In the genomic region with DNA sequence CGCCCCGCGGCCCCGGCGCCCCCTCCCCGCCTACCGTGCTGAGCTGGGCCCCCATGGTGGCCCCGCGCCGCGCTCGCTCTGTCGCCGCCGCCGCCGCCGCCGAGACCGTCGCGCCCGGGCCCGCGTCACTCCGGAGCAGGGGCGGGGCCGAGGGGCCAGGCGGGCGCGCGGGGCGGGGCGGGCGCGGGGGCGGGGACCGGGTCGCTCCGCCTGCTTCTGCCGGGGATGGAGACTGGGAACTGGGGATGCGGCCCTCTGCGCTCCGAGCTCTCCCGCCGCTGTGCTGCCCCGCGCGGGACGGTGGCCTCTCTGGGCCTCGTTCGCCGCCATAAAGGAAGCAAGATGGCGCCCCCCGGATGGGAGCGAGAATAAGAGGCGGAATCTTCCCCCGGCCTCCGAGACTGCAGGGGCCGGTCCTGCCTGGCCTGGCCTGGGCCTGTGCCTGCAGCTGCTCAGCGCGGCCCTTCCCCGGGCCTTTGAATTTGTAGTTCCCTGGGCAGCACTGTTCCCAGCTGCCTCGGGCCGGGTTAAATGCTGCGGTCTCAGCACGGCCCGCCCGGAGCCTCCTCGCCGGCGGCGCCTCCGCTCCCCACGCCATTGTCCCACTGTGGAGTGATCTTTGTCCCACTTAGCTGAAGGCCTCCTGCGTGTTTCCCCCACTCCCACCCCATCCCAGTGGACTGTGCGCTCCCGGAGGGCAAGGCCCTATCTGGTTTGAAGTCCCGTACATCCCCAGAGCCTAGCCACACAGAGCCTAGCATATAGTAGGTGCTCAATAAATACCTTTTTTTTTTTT, we compare ENCODE assay signal across 1 cellular context.
TF ChIP-seq lines count a peak whose summit lies in the region.

A gene (minus strand): TSS at position 132 of the 796 bp plus-strand sequence. CDS start 77 bp downstream, at position 55.

TF ChIP-seq in GM12878, 131 proteins besides CTCF, POLR2A, EP300 and RAD21 (continued from another document and continues in another):
- TF ChIP-seq, protein P1, sequence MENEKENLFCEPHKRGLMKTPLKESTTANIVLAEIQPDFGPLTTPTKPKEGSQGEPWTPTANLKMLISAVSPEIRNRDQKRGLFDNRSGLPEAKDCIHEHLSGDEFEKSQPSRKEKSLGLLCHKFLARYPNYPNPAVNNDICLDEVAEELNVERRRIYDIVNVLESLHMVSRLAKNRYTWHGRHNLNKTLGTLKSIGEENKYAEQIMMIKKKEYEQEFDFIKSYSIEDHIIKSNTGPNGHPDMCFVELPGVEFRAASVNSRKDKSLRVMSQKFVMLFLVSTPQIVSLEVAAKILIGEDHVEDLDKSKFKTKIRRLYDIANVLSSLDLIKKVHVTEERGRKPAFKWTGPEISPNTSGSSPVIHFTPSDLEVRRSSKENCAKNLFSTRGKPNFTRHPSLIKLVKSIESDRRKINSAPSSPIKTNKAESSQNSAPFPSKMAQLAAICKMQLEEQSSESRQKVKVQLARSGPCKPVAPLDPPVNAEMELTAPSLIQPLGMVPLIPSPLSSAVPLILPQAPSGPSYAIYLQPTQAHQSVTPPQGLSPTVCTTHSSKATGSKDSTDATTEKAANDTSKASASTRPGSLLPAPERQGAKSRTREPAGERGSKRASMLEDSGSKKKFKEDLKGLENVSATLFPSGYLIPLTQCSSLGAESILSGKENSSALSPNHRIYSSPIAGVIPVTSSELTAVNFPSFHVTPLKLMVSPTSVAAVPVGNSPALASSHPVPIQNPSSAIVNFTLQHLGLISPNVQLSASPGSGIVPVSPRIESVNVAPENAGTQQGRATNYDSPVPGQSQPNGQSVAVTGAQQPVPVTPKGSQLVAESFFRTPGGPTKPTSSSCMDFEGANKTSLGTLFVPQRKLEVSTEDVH (IDR thresholded peaks at IDR 0.05; ENCODE audit: low read depth, partially characterized antibody), result no peak
- TF ChIP-seq SMC3 (IDR thresholded peaks at IDR 0.05; ENCODE audit: borderline replicate concordance, low read length) (no peak), ZNF207 (IDR thresholded peaks at IDR 0.05; ENCODE audit: borderline replicate concordance) (no peak), ESRRA (IDR thresholded peaks at IDR 0.05; ENCODE audit: low read length) (no peak), EED (IDR thresholded peaks at IDR 0.05; ENCODE audit: low read depth) (no peak), MTA3 (IDR thresholded peaks at IDR 0.05; ENCODE audit: borderline replicate concordance, low read length) (no peak), IKZF2 (IDR thresholded peaks at IDR 0.05) (peak in 1 of 2 experiments; percentile 47; a peak in 1 of 4 replicates), ZNF384 (IDR thresholded peaks at IDR 0.05; ENCODE audit: borderline replicate concordance, low read depth, low read length) (0 out of 2 replicates have a peak, but pooled peaks have one; percentile 15), WRNIP1 (IDR thresholded peaks at IDR 0.05; ENCODE audit: borderline replicate concordance, low read depth, low read length) (no peak), YY1 (IDR thresholded peaks at IDR 0.05; ENCODE audit: low read depth, low read length) (peak; percentile 97), GATAD2B (conservative IDR thresholded peaks at IDR 0.05; ENCODE audit: low read depth) (peak; percentile 45), SPI1 (IDR thresholded peaks at IDR 0.05; ENCODE audit: borderline replicate concordance, insufficient read depth, low read depth, low read length) (no peak), MXI1 (IDR thresholded peaks at IDR 0.05; ENCODE audit: low read depth, low read length) (no peak), ETV6 (conservative IDR thresholded peaks at IDR 0.05 in 1 of 2, IDR thresholded peaks at IDR 0.05 in 1 of 2; ENCODE audit: borderline replicate concordance in 1 of 2, low read depth in 1 of 2) (no peak), HDAC6 (IDR thresholded peaks at IDR 0.05; ENCODE audit: unreplicated experiment) (no peak), HDGF (IDR thresholded peaks at IDR 0.05) (peak; percentile 27; the same call in 1 of the 2 replicates), TCF7 (IDR thresholded peaks at IDR 0.05; ENCODE audit: borderline replicate concordance) (no peak), KLF5 (IDR thresholded peaks at IDR 0.05; ENCODE audit: partially characterized antibody) (no peak), SMARCA5 (IDR thresholded peaks at IDR 0.05) (peak; percentile 93), ZSCAN29 (IDR thresholded peaks at IDR 0.05) (no peak), TARDBP (IDR thresholded peaks at IDR 0.05; ENCODE audit: borderline replicate concordance) (no peak), LARP7 (IDR thresholded peaks at IDR 0.05) (peak; percentile 20; the same call in 1 of the 2 replicates), JUND (IDR thresholded peaks at IDR 0.05; ENCODE audit: low read depth, low read length) (no peak), EGR1 (IDR thresholded peaks at IDR 0.05; ENCODE audit: borderline replicate concordance in 1 of 2, low read depth in 2 of 2, low read length in 2 of 2) (peak in 1 of 2 experiments; percentile 60; a peak in 2 of 3 replicates), SUZ12 (IDR thresholded peaks at IDR 0.05; ENCODE audit: unreplicated experiment) (no peak)
- TF ChIP-seq, protein P2, sequence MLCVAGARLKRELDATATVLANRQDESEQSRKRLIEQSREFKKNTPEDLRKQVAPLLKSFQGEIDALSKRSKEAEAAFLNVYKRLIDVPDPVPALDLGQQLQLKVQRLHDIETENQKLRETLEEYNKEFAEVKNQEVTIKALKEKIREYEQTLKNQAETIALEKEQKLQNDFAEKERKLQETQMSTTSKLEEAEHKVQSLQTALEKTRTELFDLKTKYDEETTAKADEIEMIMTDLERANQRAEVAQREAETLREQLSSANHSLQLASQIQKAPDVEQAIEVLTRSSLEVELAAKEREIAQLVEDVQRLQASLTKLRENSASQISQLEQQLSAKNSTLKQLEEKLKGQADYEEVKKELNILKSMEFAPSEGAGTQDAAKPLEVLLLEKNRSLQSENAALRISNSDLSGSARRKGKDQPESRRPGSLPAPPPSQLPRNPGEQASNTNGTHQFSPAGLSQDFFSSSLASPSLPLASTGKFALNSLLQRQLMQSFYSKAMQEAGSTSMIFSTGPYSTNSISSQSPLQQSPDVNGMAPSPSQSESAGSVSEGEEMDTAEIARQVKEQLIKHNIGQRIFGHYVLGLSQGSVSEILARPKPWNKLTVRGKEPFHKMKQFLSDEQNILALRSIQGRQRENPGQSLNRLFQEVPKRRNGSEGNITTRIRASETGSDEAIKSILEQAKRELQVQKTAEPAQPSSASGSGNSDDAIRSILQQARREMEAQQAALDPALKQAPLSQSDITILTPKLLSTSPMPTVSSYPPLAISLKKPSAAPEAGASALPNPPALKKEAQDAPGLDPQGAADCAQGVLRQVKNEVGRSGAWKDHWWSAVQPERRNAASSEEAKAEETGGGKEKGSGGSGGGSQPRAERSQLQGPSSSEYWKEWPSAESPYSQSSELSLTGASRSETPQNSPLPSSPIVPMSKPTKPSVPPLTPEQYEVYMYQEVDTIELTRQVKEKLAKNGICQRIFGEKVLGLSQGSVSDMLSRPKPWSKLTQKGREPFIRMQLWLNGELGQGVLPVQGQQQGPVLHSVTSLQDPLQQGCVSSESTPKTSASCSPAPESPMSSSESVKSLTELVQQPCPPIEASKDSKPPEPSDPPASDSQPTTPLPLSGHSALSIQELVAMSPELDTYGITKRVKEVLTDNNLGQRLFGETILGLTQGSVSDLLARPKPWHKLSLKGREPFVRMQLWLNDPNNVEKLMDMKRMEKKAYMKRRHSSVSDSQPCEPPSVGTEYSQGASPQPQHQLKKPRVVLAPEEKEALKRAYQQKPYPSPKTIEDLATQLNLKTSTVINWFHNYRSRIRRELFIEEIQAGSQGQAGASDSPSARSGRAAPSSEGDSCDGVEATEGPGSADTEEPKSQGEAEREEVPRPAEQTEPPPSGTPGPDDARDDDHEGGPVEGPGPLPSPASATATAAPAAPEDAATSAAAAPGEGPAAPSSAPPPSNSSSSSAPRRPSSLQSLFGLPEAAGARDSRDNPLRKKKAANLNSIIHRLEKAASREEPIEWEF (IDR thresholded peaks at IDR 0.05; ENCODE audit: insufficient replicate concordance, low read depth, low read length), result no peak
- TF ChIP-seq, protein P3, sequence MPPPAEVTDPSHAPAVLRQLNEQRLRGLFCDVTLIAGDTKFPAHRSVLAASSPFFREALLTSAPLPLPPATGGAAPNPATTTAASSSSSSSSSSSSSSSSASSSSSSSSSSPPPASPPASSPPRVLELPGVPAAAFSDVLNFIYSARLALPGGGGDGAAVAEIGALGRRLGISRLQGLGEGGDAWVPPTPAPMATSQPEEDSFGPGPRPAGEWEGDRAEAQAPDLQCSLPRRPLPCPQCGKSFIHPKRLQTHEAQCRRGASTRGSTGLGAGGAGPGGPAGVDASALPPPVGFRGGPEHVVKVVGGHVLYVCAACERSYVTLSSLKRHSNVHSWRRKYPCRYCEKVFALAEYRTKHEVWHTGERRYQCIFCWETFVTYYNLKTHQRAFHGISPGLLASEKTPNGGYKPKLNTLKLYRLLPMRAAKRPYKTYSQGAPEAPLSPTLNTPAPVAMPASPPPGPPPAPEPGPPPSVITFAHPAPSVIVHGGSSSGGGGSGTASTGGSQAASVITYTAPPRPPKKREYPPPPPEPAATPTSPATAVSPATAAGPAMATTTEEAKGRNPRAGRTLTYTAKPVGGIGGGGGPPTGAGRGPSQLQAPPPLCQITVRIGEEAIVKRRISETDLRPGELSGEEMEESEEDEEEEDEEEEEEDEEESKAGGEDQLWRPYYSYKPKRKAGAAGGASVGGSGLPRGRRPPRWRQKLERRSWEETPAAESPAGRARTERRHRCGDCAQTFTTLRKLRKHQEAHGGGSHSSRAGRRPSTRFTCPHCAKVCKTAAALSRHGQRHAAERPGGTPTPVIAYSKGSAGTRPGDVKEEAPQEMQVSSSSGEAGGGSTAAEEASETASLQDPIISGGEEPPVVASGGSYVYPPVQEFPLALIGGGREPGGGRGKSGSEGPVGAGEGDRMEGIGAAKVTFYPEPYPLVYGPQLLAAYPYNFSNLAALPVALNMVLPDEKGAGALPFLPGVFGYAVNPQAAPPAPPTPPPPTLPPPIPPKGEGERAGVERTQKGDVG (CRISPR knock-in tag; IDR thresholded peaks at IDR 0.05), result no peak
- TF ChIP-seq, protein P4, sequence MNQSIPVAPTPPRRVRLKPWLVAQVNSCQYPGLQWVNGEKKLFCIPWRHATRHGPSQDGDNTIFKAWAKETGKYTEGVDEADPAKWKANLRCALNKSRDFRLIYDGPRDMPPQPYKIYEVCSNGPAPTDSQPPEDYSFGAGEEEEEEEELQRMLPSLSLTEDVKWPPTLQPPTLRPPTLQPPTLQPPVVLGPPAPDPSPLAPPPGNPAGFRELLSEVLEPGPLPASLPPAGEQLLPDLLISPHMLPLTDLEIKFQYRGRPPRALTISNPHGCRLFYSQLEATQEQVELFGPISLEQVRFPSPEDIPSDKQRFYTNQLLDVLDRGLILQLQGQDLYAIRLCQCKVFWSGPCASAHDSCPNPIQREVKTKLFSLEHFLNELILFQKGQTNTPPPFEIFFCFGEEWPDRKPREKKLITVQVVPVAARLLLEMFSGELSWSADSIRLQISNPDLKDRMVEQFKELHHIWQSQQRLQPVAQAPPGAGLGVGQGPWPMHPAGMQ (IDR thresholded peaks at IDR 0.05; ENCODE audit: borderline replicate concordance), result no peak
- TF ChIP-seq, protein P5, sequence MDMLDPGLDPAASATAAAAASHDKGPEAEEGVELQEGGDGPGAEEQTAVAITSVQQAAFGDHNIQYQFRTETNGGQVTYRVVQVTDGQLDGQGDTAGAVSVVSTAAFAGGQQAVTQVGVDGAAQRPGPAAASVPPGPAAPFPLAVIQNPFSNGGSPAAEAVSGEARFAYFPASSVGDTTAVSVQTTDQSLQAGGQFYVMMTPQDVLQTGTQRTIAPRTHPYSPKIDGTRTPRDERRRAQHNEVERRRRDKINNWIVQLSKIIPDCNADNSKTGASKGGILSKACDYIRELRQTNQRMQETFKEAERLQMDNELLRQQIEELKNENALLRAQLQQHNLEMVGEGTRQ (IDR thresholded peaks at IDR 0.05; ENCODE audit: borderline replicate concordance, low read depth, low read length), result no peak
- TF ChIP-seq, protein P6, sequence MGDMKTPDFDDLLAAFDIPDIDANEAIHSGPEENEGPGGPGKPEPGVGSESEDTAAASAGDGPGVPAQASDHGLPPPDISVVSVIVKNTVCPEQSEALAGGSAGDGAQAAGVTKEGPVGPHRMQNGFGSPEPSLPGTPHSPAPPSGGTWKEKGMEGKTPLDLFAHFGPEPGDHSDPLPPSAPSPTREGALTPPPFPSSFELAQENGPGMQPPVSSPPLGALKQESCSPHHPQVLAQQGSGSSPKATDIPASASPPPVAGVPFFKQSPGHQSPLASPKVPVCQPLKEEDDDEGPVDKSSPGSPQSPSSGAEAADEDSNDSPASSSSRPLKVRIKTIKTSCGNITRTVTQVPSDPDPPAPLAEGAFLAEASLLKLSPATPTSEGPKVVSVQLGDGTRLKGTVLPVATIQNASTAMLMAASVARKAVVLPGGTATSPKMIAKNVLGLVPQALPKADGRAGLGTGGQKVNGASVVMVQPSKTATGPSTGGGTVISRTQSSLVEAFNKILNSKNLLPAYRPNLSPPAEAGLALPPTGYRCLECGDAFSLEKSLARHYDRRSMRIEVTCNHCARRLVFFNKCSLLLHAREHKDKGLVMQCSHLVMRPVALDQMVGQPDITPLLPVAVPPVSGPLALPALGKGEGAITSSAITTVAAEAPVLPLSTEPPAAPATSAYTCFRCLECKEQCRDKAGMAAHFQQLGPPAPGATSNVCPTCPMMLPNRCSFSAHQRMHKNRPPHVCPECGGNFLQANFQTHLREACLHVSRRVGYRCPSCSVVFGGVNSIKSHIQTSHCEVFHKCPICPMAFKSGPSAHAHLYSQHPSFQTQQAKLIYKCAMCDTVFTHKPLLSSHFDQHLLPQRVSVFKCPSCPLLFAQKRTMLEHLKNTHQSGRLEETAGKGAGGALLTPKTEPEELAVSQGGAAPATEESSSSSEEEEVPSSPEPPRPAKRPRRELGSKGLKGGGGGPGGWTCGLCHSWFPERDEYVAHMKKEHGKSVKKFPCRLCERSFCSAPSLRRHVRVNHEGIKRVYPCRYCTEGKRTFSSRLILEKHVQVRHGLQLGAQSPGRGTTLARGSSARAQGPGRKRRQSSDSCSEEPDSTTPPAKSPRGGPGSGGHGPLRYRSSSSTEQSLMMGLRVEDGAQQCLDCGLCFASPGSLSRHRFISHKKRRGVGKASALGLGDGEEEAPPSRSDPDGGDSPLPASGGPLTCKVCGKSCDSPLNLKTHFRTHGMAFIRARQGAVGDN (IDR thresholded peaks at IDR 0.05), result no peak
- TF ChIP-seq, protein P7, sequence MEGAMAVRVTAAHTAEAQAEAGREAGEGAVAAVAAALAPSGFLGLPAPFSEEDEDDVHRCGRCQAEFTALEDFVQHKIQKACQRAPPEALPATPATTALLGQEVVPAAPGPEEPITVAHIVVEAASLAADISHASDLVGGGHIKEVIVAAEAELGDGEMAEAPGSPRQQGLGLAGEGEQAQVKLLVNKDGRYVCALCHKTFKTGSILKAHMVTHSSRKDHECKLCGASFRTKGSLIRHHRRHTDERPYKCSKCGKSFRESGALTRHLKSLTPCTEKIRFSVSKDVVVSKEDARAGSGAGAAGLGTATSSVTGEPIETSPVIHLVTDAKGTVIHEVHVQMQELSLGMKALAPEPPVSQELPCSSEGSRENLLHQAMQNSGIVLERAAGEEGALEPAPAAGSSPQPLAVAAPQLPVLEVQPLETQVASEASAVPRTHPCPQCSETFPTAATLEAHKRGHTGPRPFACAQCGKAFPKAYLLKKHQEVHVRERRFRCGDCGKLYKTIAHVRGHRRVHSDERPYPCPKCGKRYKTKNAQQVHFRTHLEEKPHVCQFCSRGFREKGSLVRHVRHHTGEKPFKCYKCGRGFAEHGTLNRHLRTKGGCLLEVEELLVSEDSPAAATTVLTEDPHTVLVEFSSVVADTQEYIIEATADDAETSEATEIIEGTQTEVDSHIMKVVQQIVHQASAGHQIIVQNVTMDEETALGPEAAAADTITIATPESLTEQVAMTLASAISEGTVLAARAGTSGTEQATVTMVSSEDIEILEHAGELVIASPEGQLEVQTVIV (IDR thresholded peaks at IDR 0.05; ENCODE audit: borderline replicate concordance, partially characterized antibody), result no peak
- TF ChIP-seq, protein P8, sequence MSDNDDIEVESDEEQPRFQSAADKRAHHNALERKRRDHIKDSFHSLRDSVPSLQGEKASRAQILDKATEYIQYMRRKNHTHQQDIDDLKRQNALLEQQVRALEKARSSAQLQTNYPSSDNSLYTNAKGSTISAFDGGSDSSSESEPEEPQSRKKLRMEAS (IDR thresholded peaks at IDR 0.05; ENCODE audit: low read depth, low read length), result no peak
